18 cellular contexts compared by ENCODE assay signal in genomic region chr10:110844617-110844881, GRCh38. TPM values are rescaled to one million over a fixed set of nuclear protein-coding genes. Genes with fewer than 3 reads are reported as not detected.
DNase-seq lines count a peak whose midpoint lies in the region; ATAC-seq and TF ChIP-seq lines count a peak whose summit lies in the region.
"Had no signal": no experiment of that assay in that cellular context is flagged by ENCODE, and none has a peak within 500 bp of the region (broad histone marks: within the 10 kb centered on the region; RNA-seq: fewer than 3 reads in every experiment).

No MANE protein-coding gene starts in this region.

- intact Hi-C loops in esophagus squamous epithelium (cut with DNase I) (no loop called here), prostate gland (cut with DNase I) (no loop called here), right cardiac atrium (cut with DNase I) (no loop called here)

- TF ChIP-seq POLR2A in Peyer's patch (IDR thresholded peaks at IDR 0.05) (no peak), esophagus squamous epithelium (IDR thresholded peaks at IDR 0.05) (no peak), prostate gland (IDR thresholded peaks at IDR 0.05) (no peak)

- H3K4me3 ChIP-seq in GM12865 (ENCODE audit: low read depth, low read length) (peak overlapping the region; percentile 82), Peyer's patch (no peak overlapping the region), esophagus squamous epithelium (no peak overlapping the region), prostate gland (no peak overlapping the region), right cardiac atrium (ENCODE audit: low read length) (no peak overlapping the region)
- H3K4me3 ChIP-seq: SJCRH30 had no signal

- TF ChIP-seq CTCF in GM12865 (IDR thresholded peaks at IDR 0.05; ENCODE audit: insufficient read depth, low read depth, low read length, missing control alignments) (no peak), Peyer's patch (IDR thresholded peaks at IDR 0.05) (no peak), esophagus squamous epithelium (IDR thresholded peaks at IDR 0.05) (no peak), prostate gland (IDR thresholded peaks at IDR 0.05) (no peak)

- H3K36me3 ChIP-seq in Peyer's patch (no peaks in the 10 kb centered on the region), esophagus squamous epithelium (no peaks in the 10 kb centered on the region), prostate gland (no peaks in the 10 kb centered on the region)

- peak overlapping the region; percentile 75 to 93 (median 82) for H3K27ac ChIP-seq in Peyer's patch
- peak overlapping the region in 3 of 4 donors; percentile 78 to 91 (median 90) for H3K27ac ChIP-seq in esophagus squamous epithelium
- H3K27ac ChIP-seq in prostate gland = peak overlapping the region; percentile 83 to 85
- no peak overlapping the region for H3K27ac ChIP-seq in right cardiac atrium (ENCODE audit: low read length)
- H3K27ac ChIP-seq: SJCRH30 had no signal

- no peaks in the 10 kb centered on the region for H3K27me3 ChIP-seq in Peyer's patch
- H3K27me3 ChIP-seq in esophagus squamous epithelium = no peaks in the 10 kb centered on the region
- no peaks in the 10 kb centered on the region for H3K27me3 ChIP-seq in prostate gland (replicated peaks; ENCODE audit: insufficient read depth)
- no peaks in the 10 kb centered on the region for H3K27me3 ChIP-seq in right cardiac atrium (ENCODE audit: control insufficient read depth, insufficient read depth)
- H3K27me3 ChIP-seq: SJCRH30 had no signal

- H3K9me3 ChIP-seq in Peyer's patch = no peaks in the 10 kb centered on the region
- no peaks in the 10 kb centered on the region for H3K9me3 ChIP-seq in esophagus squamous epithelium
- no peaks in the 10 kb centered on the region for H3K9me3 ChIP-seq in prostate gland
- no peaks in the 10 kb centered on the region for H3K9me3 ChIP-seq in right cardiac atrium (ENCODE audit: control insufficient read depth, low read length)
- H3K9me3 ChIP-seq: SJCRH30 had no signal

- peaks cover 14 to 72% (median 28%) of the 10 kb centered on the region in 4 donors for H3K4me1 ChIP-seq in Peyer's patch
- H3K4me1 ChIP-seq in esophagus squamous epithelium = peaks cover 24 to 83% (median 26%) of the 10 kb centered on the region in 3 donors
- peaks cover 4% of the 10 kb centered on the region for H3K4me1 ChIP-seq in prostate gland (replicated peaks)
- H3K4me1 ChIP-seq in right cardiac atrium (ENCODE audit: control insufficient read depth, insufficient read depth, low read length) = peaks cover 3% of the 10 kb centered on the region
- H3K4me1 ChIP-seq: SJCRH30 had no signal

- WGBS in esophagus squamous epithelium, 2 donors = 89 to 96% methylated on average over 4 of the region's 4 CpGs
- WGBS in prostate gland = 92% methylated on average over 4 of the region's 4 CpGs
- 94% methylated on average over 4 of the region's 4 CpGs for WGBS in right cardiac atrium

- no peak for ATAC-seq in right cardiac atrium
- ATAC-seq: activated naive CD4-positive, alpha-beta T cell treated with anti-CD3 and anti-CD28 coated beads, Interleukin-2, amount 50 U/mL, for 72 hours; activated T-cell treated with anti-CD3 and anti-CD28 coated beads, Interleukin-2, amount 50 U/mL, for 4 hours had no signal

- no peak for DNase-seq in GM12865 (ENCODE audit: low read depth)
- DNase-seq in Peyer's patch = no peak
- no peak for DNase-seq in esophagus squamous epithelium (lab: John Stamatoyannopoulos, UW)
- DNase-seq in prostate gland (ENCODE audit: low spot score) = no peak
- DNase-seq in NCI-H187 treated with DMSO at 0.1 percent for 48 hours (lab: John Stamatoyannopoulos, UW) = no peak
- no peak for DNase-seq in right cardiac atrium
- DNase-seq in hepatic stellate cell (ENCODE audit: low spot score) = no peak
- DNase-seq: activated CD8-positive, alpha-beta memory T cell treated with anti-CD3 and anti-CD28 coated beads for 24 hours; activated T-cell treated with anti-CD3 and anti-CD28 coated beads, Interleukin-2, amount 50 U/mL, for 4 hours; CD8-positive, alpha-beta memory T cell; DMS79 treated with DMSO at 0.1 percent for 48 hours; HCEC 1CT; KBM-7; MV-4-11; NCI-H2029; SJCRH30; trophoblast cell had no signal

RNA-seq across cellular contexts. Expression of gene PDCD4, which starts 27.2 kb away (rescaled TPM):
- total RNA-seq in Peyer's patch (100 to 1,000 TPM; 301 to 538 (median 330) TPM), esophagus squamous epithelium (100 to 1,000 TPM in 3 of 4 donors, 10 to 100 TPM in 1; 68.3 to 299 (median 171) TPM), prostate gland (100 to 1,000 TPM; 104 to 120 TPM), right cardiac atrium (10 to 100 TPM; 61.5 to 82.7 (median 76.2) TPM)
- polyA plus RNA-seq in right cardiac atrium = 39.8 TPM
